Comparison of ENCODE assay signal across 1 cellular context in the genomic region with DNA sequence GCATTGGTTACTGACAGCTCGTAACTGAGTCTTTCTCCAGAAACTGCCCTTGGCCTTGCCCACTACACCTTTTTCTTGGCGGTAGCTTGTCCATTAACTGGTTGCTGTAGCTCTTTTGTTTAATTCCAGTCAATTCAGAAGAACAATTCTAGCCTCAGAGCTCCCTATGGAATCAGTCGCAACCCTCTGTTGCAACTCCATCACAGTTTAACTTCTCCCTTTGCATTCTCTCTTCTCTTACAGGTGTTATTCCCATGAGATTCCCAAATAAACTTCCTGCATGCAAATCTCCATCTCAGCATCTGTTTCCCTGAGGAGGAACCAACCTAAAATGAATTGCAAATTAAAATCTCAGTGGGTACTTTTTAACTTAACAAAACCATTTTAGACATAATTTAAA.
TF ChIP-seq lines count a peak whose summit lies in the region.

No MANE protein-coding gene starts in this region.

TF ChIP-seq in WTC11, 78 proteins besides CTCF, POLR2A, EP300 and RAD21 (continued from another document):
- TF ChIP-seq ETV6 (CRISPR knock-in tag; IDR thresholded peaks at IDR 0.05): 0 out of 2 replicates have a peak, but pooled peaks have one; percentile 31
